In the genomic region with DNA sequence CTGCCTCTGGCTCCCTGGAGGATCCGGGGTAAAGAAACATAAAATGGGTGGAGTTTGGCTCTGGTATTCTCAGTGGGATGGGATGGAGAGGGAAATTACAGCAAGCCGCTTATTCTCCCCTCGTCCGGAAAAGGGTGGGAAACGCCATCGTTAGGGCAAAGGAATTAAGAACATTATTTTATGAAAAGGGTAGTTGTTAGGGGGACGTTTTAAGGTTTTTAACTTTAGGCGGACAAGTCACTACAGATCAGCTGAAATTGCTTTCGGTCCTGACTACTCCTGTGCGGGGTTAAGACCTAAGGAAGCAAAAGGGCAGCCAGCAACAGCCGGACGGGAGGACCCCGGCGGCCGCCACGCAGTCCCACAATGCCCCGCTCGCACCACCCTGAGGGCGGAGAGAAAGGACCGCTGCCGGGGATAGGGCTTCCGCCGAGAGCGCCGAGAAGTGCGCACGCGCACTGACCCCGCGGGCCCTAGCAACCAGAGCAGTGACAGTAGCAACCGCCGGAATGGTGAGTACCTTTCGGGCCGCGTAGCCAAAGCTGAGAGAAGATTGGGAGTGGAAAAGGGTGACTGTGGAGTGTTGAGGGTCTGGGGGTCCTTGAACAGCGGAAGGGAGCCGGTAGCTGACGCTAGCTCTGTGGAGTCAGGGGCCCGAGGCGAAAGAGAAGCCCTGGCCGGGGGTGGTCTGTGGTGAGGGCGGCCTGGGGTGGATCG, we compare ENCODE assay signal across 8 cellular contexts. TPM values are rescaled to one million over a fixed set of nuclear protein-coding genes. Genes with fewer than 3 reads are reported as not detected.
DNase-seq lines count a peak whose midpoint lies in the region; ATAC-seq, FAIRE-seq and TF ChIP-seq lines count a peak whose summit lies in the region.

A gene with protein sequence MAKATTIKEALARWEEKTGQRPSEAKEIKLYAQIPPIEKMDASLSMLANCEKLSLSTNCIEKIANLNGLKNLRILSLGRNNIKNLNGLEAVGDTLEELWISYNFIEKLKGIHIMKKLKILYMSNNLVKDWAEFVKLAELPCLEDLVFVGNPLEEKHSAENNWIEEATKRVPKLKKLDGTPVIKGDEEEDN (plus strand): TSS at position 456 of the 717 bp plus-strand sequence. CDS start 54 bp downstream, at position 510.

- peaks cover 15% of the 10 kb centered on the region for H3K4me1 Mint-ChIP-seq in activated T-helper 1 cell treated with anti-CD3 and anti-CD28 coated beads, Interleukin-12 subunit alpha, Interleukin-12 subunit beta, Interleukin-2, Interleukin-4 antibody, amounts not matched to agents 30 ng/mL and 10 ng/mL and 1 ng/mL, durations not matched to agents 14 hours and 24 hours and 36 hours (ENCODE audit: low read depth)
- H3K4me1 Mint-ChIP-seq in naive B cell = peaks cover 12 to 16% (median 14%) of the 10 kb centered on the region in 3 donors
- H3K4me1 Mint-ChIP-seq in stimulated activated effector memory CD8-positive, alpha-beta T cell treated with anti-CD3 and anti-CD28 coated beads, Interleukin-12 subunit alpha, Interleukin-12 subunit beta, amount 100 ng/mL, for 72 hours = peaks cover 15% of the 10 kb centered on the region

- intact Hi-C loops in activated T-helper 1 cell treated with anti-CD3 and anti-CD28 coated beads, Interleukin-12 subunit alpha, Interleukin-12 subunit beta, Interleukin-2, Interleukin-4 antibody, amounts not matched to agents 30 ng/mL and 10 ng/mL and 1 ng/mL, durations not matched to agents 14 hours and 24 hours and 36 hours (cut with micrococcal nuclease) = loop anchor here (1.0 to 5.0 kb wide), 10 partner anchors 11 to 586 kb away; a partner anchor contains a TSS

- no peaks in the 10 kb centered on the region for H3K36me3 Mint-ChIP-seq in activated T-helper 1 cell treated with anti-CD3 and anti-CD28 coated beads, Interleukin-12 subunit alpha, Interleukin-12 subunit beta, Interleukin-2, Interleukin-4 antibody, amounts not matched to agents 30 ng/mL and 10 ng/mL and 1 ng/mL, durations not matched to agents 14 hours and 24 hours and 36 hours (ENCODE audit: low read depth)
- H3K36me3 Mint-ChIP-seq in naive B cell = no peaks in the 10 kb centered on the region
- H3K36me3 Mint-ChIP-seq in stimulated activated effector memory CD8-positive, alpha-beta T cell treated with anti-CD3 and anti-CD28 coated beads, Interleukin-12 subunit alpha, Interleukin-12 subunit beta, amount 100 ng/mL, for 72 hours = peaks cover 10% of the 10 kb centered on the region

- H3K9me3 ChIP-seq in DND-41 (ENCODE audit: insufficient read depth, low read length, severe bottlenecking) (no peaks in the 10 kb centered on the region), GM23248 (ENCODE audit: low read depth) (no peaks in the 10 kb centered on the region), Karpas-422 (ENCODE audit: low read length) (no peaks in the 10 kb centered on the region)

- TF ChIP-seq CTCF in DND-41 (IDR thresholded peaks at IDR 0.05; ENCODE audit: borderline replicate concordance, extremely low read depth, low read length, poor library complexity, severe bottlenecking) = no peak

- H3K4me1 ChIP-seq in DND-41 (ENCODE audit: insufficient read depth, low read length) = peaks cover 22% of the 10 kb centered on the region
- peaks cover 7% of the 10 kb centered on the region for H3K4me1 ChIP-seq in GM23248 (ENCODE audit: insufficient read depth)
- peaks cover 18% of the 10 kb centered on the region for H3K4me1 ChIP-seq in Karpas-422 (ENCODE audit: low read length)

- H3F3A ChIP-seq in GM23248 (ENCODE audit: insufficient read depth) = peaks cover 19% of the 10 kb centered on the region

- no peaks in the 10 kb centered on the region for H3K27me3 Mint-ChIP-seq in activated T-helper 1 cell treated with anti-CD3 and anti-CD28 coated beads, Interleukin-12 subunit alpha, Interleukin-12 subunit beta, Interleukin-2, Interleukin-4 antibody, amounts not matched to agents 30 ng/mL and 10 ng/mL and 1 ng/mL, durations not matched to agents 14 hours and 24 hours and 36 hours (ENCODE audit: insufficient read depth)
- no peaks in the 10 kb centered on the region for H3K27me3 Mint-ChIP-seq in naive B cell

- ATAC-seq in DND-41 (ENCODE audit: insufficient read depth, low read depth) (peak; percentile 99), naive B cell (ENCODE audit: low read depth in 2 of 2) (peak; percentile 99 to 100)
- peak; percentile 100 for ATAC-seq in stimulated activated effector memory CD8-positive, alpha-beta T cell treated with anti-CD3 and anti-CD28 coated beads, Interleukin-12 subunit alpha, Interleukin-12 subunit beta, amount 100 ng/mL, for 72 hours

- H3K4me3 Mint-ChIP-seq in activated T-helper 1 cell treated with anti-CD3 and anti-CD28 coated beads, Interleukin-12 subunit alpha, Interleukin-12 subunit beta, Interleukin-2, Interleukin-4 antibody, amounts not matched to agents 30 ng/mL and 10 ng/mL and 1 ng/mL, durations not matched to agents 14 hours and 24 hours and 36 hours = peak within 1 kb of the TSS; percentile 86
- H3K4me3 Mint-ChIP-seq in naive B cell = peak within 1 kb of the TSS; percentile 92 to 99 (median 97)
- H3K4me3 Mint-ChIP-seq in stimulated activated effector memory CD8-positive, alpha-beta T cell treated with anti-CD3 and anti-CD28 coated beads, Interleukin-12 subunit alpha, Interleukin-12 subunit beta, amount 100 ng/mL, for 72 hours = peak within 1 kb of the TSS; percentile 91

- no peaks in the 10 kb centered on the region for H3K9me3 Mint-ChIP-seq in activated T-helper 1 cell treated with anti-CD3 and anti-CD28 coated beads, Interleukin-12 subunit alpha, Interleukin-12 subunit beta, Interleukin-2, Interleukin-4 antibody, amounts not matched to agents 30 ng/mL and 10 ng/mL and 1 ng/mL, durations not matched to agents 14 hours and 24 hours and 36 hours
- no peaks in the 10 kb centered on the region for H3K9me3 Mint-ChIP-seq in naive B cell
- H3K9me3 Mint-ChIP-seq in stimulated activated effector memory CD8-positive, alpha-beta T cell treated with anti-CD3 and anti-CD28 coated beads, Interleukin-12 subunit alpha, Interleukin-12 subunit beta, amount 100 ng/mL, for 72 hours = no peaks in the 10 kb centered on the region

- peak within 1 kb of the TSS; percentile 86 for H3K4me2 ChIP-seq in DND-41 (ENCODE audit: insufficient read depth, low read length)
- H3K4me2 ChIP-seq in GM23248 (ENCODE audit: unreplicated experiment) = peak within 1 kb of the TSS; percentile 83
- H3K4me2 ChIP-seq in Karpas-422 (ENCODE audit: low read depth, low read length, poor library complexity, severe bottlenecking) = peak within 1 kb of the TSS; percentile 90

- H3K27me3 ChIP-seq in DND-41 (ENCODE audit: insufficient read depth, low read length, poor library complexity) (no peaks in the 10 kb centered on the region), GM23248 (replicated peaks; ENCODE audit: insufficient read depth) (no peaks in the 10 kb centered on the region), Karpas-422 (ENCODE audit: low read length) (no peaks in the 10 kb centered on the region)

- H3K9me2 ChIP-seq in GM23248 (ENCODE audit: insufficient read depth) = no peaks in the 10 kb centered on the region
- no peaks in the 10 kb centered on the region for H3K9me2 ChIP-seq in Karpas-422 (replicated peaks; ENCODE audit: insufficient read depth, low read length)

- H3K27ac Mint-ChIP-seq in activated T-helper 1 cell treated with anti-CD3 and anti-CD28 coated beads, Interleukin-12 subunit alpha, Interleukin-12 subunit beta, Interleukin-2, Interleukin-4 antibody, amounts not matched to agents 30 ng/mL and 10 ng/mL and 1 ng/mL, durations not matched to agents 14 hours and 24 hours and 36 hours = peak within 1 kb of the TSS; percentile 71
- peak within 1 kb of the TSS; percentile 93 to 99 (median 96) for H3K27ac Mint-ChIP-seq in naive B cell
- H3K27ac Mint-ChIP-seq in stimulated activated effector memory CD8-positive, alpha-beta T cell treated with anti-CD3 and anti-CD28 coated beads, Interleukin-12 subunit alpha, Interleukin-12 subunit beta, amount 100 ng/mL, for 72 hours = peak within 1 kb of the TSS; percentile 94

- peak; percentile 10 for FAIRE-seq in RCC 7860 (lab: Jason Lieb, UNC)

- H3K36me3 ChIP-seq in DND-41 (ENCODE audit: insufficient read depth, low read length) = no peaks in the 10 kb centered on the region
- H3K36me3 ChIP-seq in GM23248 (ENCODE audit: low read depth) = no peaks in the 10 kb centered on the region
- H3K36me3 ChIP-seq in Karpas-422 (ENCODE audit: insufficient read depth, low read length) = no peaks in the 10 kb centered on the region

- 1 to 2% methylated on average over 43 of the region's 43 CpGs for WGBS in GM23248 (ENCODE audit: low coverage in 1 of 2, low lambda C conversion rate in 2 of 2, missing lambda C conversion rate in 2 of 2), 2 experiments

- in situ Hi-C loops in GM23248 (cut with MboI) = no loop called here

- peak within 1 kb of the TSS; percentile 69 for H3K9ac ChIP-seq in DND-41 (ENCODE audit: low read depth, low read length)
- H3K9ac ChIP-seq in GM23248 = peak within 1 kb of the TSS; percentile 90
- H3K9ac ChIP-seq in Karpas-422 (ENCODE audit: low read length) = peak within 1 kb of the TSS; percentile 78

- peak within 1 kb of the TSS; percentile 84 to 91 for H3K4me3 ChIP-seq in DND-41 (ENCODE audit: low read depth in 1 of 2, low read length in 2 of 2)
- peak within 1 kb of the TSS; percentile 96 for H3K4me3 ChIP-seq in GM23248
- peak within 1 kb of the TSS; percentile 78 for H3K4me3 ChIP-seq in Karpas-422 (ENCODE audit: low read length)

- peak within 1 kb of the TSS; percentile 87 for H3K27ac ChIP-seq in DND-41 (ENCODE audit: low read length)
- H3K27ac ChIP-seq in GM23248 = peak within 1 kb of the TSS; percentile 88
- peak within 1 kb of the TSS; percentile 33 for H3K27ac ChIP-seq in Karpas-422 (ENCODE audit: low read length)

- peak within 1 kb of the TSS; percentile 97 for H2AFZ ChIP-seq in DND-41 (ENCODE audit: low read depth, low read length)
- peak within 1 kb of the TSS; percentile 97 for H2AFZ ChIP-seq in GM23248
- H2AFZ ChIP-seq in Karpas-422 (ENCODE audit: low read length) = peak within 1 kb of the TSS; percentile 70

- DNase-seq in DND-41 = peak; percentile 92
- DNase-seq in GM23248 = peak; percentile 96
- peak; percentile 98 for DNase-seq in Karpas-422
- DNase-seq in RCC 7860 (ENCODE audit: low spot score) = peak; percentile 76
- DNase-seq in activated T-helper 1 cell treated with anti-CD3 and anti-CD28 coated beads, Interleukin-12 subunit alpha, Interleukin-12 subunit beta, Interleukin-2, Interleukin-4 antibody, amounts not matched to agents 30 ng/mL and 10 ng/mL and 1 ng/mL, durations not matched to agents 14 hours and 24 hours and 36 hours (ENCODE audit: low spot score) = peak; percentile 92
- peak; percentile 90 for DNase-seq in fibroblast of gingiva (ENCODE audit: low read depth)
- DNase-seq in naive B cell = peak; percentile 90
- DNase-seq in stimulated activated effector memory CD8-positive, alpha-beta T cell treated with anti-CD3 and anti-CD28 coated beads, Interleukin-12 subunit alpha, Interleukin-12 subunit beta, amount 100 ng/mL, for 72 hours (ENCODE audit: low spot score in 2 of 2) = peak; percentile 86 to 95

- no peaks in the 10 kb centered on the region for H4K20me1 ChIP-seq in DND-41 (ENCODE audit: insufficient read depth, low read length)
- H4K20me1 ChIP-seq in GM23248 (ENCODE audit: insufficient read depth) = no peaks in the 10 kb centered on the region
- no peaks in the 10 kb centered on the region for H4K20me1 ChIP-seq in Karpas-422 (ENCODE audit: insufficient read depth, low read depth, low read length)

- H3K79me2 ChIP-seq in DND-41 (ENCODE audit: insufficient read depth, low read length) (peaks cover 13% of the 10 kb centered on the region), GM23248 (ENCODE audit: insufficient read depth) (peaks cover 42% of the 10 kb centered on the region), Karpas-422 (ENCODE audit: low read length) (peaks cover 17% of the 10 kb centered on the region)

RNA-seq across cellular contexts. Expression of the gene that starts here (rescaled TPM):
- 5.9 and 6.3 TPM in 2 replicates for total RNA-seq in GM23248 (2014; rRNA removed; shearing (Covaris generic))
- polyA plus RNA-seq in GM23248 (2016; fragmentation: Nextera tagmentation; extraction: Ambion mirVana) (16.7 TPM in 2 replicates), naive B cell (ENCODE audit: low read depth in 6 of 6) (1 to 10 TPM; 2.3 to 7.1 (median 2.9) TPM)
- total RNA-seq in Karpas-422 (2014; rRNA removed; shearing (Covaris generic); ENCODE audit: low replicate concordance) = 7.6 and 11.7 TPM in 2 replicates
- 5.3 and 8.5 TPM in 2 replicates for total RNA-seq in activated T-helper 1 cell treated with anti-CD3 and anti-CD28 coated beads, Interleukin-12 subunit alpha, Interleukin-12 subunit beta, Interleukin-2, Interleukin-4 antibody, amounts not matched to agents 30 ng/mL and 10 ng/mL and 1 ng/mL, durations not matched to agents 14 hours and 24 hours and 36 hours

Comparison
In these comparisons a context has a peak if more than half of its experiments do, and no peak if none do; other contexts are left out.
1. Peak in every context shown above with its lines: DNase-seq, ATAC-seq, H3K4me3 ChIP-seq and H3K27ac ChIP-seq.
2. H3K27ac ChIP-seq: peak in every context shown above with its lines; median percentile 88 in GM23248; 87 in DND-41; 33 in Karpas-422.